In genomic region chr2:217929294-217929671, GRCh38 we compare ENCODE assay signal across 11 cellular contexts.
DNase-seq lines count a peak whose midpoint lies in the region; ATAC-seq and TF ChIP-seq lines count a peak whose summit lies in the region.
"Had no signal": no experiment of that assay in that cellular context is flagged by ENCODE, and none has a peak within 500 bp of the region (broad histone marks: within the 10 kb centered on the region; RNA-seq: fewer than 3 reads in every experiment).

No MANE protein-coding gene starts in this region.

- no peak for TF ChIP-seq POLR2A in right lobe of liver (IDR thresholded peaks at IDR 0.05)

- H3K4me3 ChIP-seq in cardiac muscle cell (no peak overlapping the region), right lobe of liver (peak overlapping the region in 2 of 3 donors; percentile 3 to 24), skin epidermis (no peak overlapping the region)

- no peaks in the 10 kb centered on the region for H3K36me3 ChIP-seq in cardiac muscle cell
- H3K36me3 ChIP-seq in right lobe of liver = peaks cover 0 to 9% (median 0%) of the 10 kb centered on the region in 4 donors

- no peak for DNase-seq in cardiac muscle cell (ENCODE audit: low read depth in 1 of 2, low spot score in 1 of 2)
- DNase-seq in left cardiac atrium = no peak
- peak in 1 of 3 donors; percentile 81 for DNase-seq in right lobe of liver
- DNase-seq in stimulated activated CD4-positive, alpha-beta T cell treated with anti-CD3 and anti-CD28 coated beads, Interleukin-4, amount 100 ng/mL, for 24 hours = no peak
- DNase-seq in activated naive CD4-positive, alpha-beta T cell treated with Interleukin-2 at 50 U/mL for 16 hours = no peak
- no peak for DNase-seq in activated CD4-positive, alpha-beta T cell treated with anti-CD3 and anti-CD28 coated beads, Interleukin-2, amount 50 U/mL, for 4 hours
- DNase-seq in G401 (ENCODE audit: low spot score) = no peak
- DNase-seq: Kasumi-1; stimulated activated CD4-positive, alpha-beta T cell treated with anti-CD3 and anti-CD28 coated beads, Interleukin-2, amount 100 ng/mL, for 48 hours had no signal

- no peaks in the 10 kb centered on the region for H3K27me3 ChIP-seq in cardiac muscle cell
- no peaks in the 10 kb centered on the region for H3K27me3 ChIP-seq in right lobe of liver

- TF ChIP-seq CTCF in cardiac muscle cell (IDR thresholded peaks at IDR 0.05; ENCODE audit: low read depth, low read length) (no peak), right lobe of liver (IDR thresholded peaks at IDR 0.05) (no peak)

- H3K9me3 ChIP-seq in cardiac muscle cell (ENCODE audit: low read depth) (no peaks in the 10 kb centered on the region), right lobe of liver (no peaks in the 10 kb centered on the region)
- H3K9me3 ChIP-seq: Caco-2 had no signal

- in situ Hi-C loops in G401 (cut with HindIII; ENCODE audit: low sequenced_read_pairs) = no loop called here

- 37% methylated on average over 2 of the region's 7 CpGs for WGBS in right lobe of liver (ENCODE audit: insufficient coverage, low coverage, low lambda C conversion rate, missing lambda C conversion rate)

- H3K27ac ChIP-seq in cardiac muscle cell = peak overlapping the region; percentile 30
- H3K27ac ChIP-seq in right lobe of liver = peak overlapping the region; percentile 89 to 97 (median 92)
- peak overlapping the region in 17 of 21 experiments; percentile 16 to 89 (median 70) for H3K27ac ChIP-seq in skin epidermis

- intact Hi-C loops in left cardiac atrium (cut with DNase I) (loop anchor here in 1 of 2 donors (5.0 kb wide), 1 partner anchor 37 kb away; no protein-coding TSS in a partner anchor), right lobe of liver (cut with DNase I) (no loop called here)

- H3K4me1 ChIP-seq in cardiac muscle cell (ENCODE audit: low read depth) = peaks cover 16% of the 10 kb centered on the region
- H3K4me1 ChIP-seq in right lobe of liver = peaks cover 0 to 82% (median 38%) of the 10 kb centered on the region in 4 donors

- no peak for ATAC-seq in left cardiac atrium
- peak; percentile 2 to 33 (median 5) for ATAC-seq in right lobe of liver

Comparison
In these comparisons a context has a peak if more than half of its experiments do, and no peak if none do; other contexts are left out.
1. H3K27ac ChIP-seq: peak in every context shown above with its lines; median percentile 92 in right lobe of liver; 70 in skin epidermis; 30 in cardiac muscle cell.
2. H3K4me3 ChIP-seq: peak in right lobe of liver (2 of 3); none in cardiac muscle cell (single experiment) and skin epidermis (0 of 7).
3. ATAC-seq: peak in right lobe of liver (4 of 4); none in left cardiac atrium (0 of 2).